In genomic region chr2:178716394-178716793, GRCh38 we compare ENCODE assay signal across 23 cellular contexts.
"Had no signal": no experiment of that assay in that cellular context is flagged by ENCODE, and none has a peak within 500 bp of the region (broad histone marks: within the 10 kb centered on the region; RNA-seq: fewer than 3 reads in every experiment).

No MANE protein-coding gene starts in this region.

- H3K4me1 Mint-ChIP-seq: endodermal cell, immature natural killer cell, mesothelial cell of epicardium, naive B cell had no signal

- H3K36me3 ChIP-seq: colonic mucosa, gastroesophageal sphincter had no signal

- H3K27me3 ChIP-seq: colonic mucosa, esophagus muscularis mucosa, foreskin keratinocyte, gastroesophageal sphincter, heart left ventricle, hepatocyte had no signal

- H3K27ac ChIP-seq: colonic mucosa, esophagus muscularis mucosa, foreskin keratinocyte, gastroesophageal sphincter, hepatocyte, lower lobe of right lung had no signal

- H3K27ac Mint-ChIP-seq: dendritic cell treated with granulocyte-macrophage colony-stimulating factor and Interleukin-4, amounts not matched to agents 40 ng/mL and 50 ng/mL, for 4 days; effector memory CD8-positive, alpha-beta T cell; endodermal cell; immature natural killer cell; mesothelial cell of epicardium; naive B cell had no signal

- H2AFZ ChIP-seq: hepatocyte had no signal

- H3K4me3 ChIP-seq: colonic mucosa, esophagus muscularis mucosa, gastroesophageal sphincter, heart left ventricle, hepatocyte, lower lobe of right lung, mucosa of descending colon had no signal

- H3K79me2 ChIP-seq: hepatocyte had no signal

- H3K4me1 ChIP-seq: colonic mucosa, esophagus muscularis mucosa, foreskin keratinocyte, gastroesophageal sphincter, lower lobe of right lung had no signal

- H3K9me3 ChIP-seq: colonic mucosa, heart left ventricle, lower lobe of right lung, mucosa of descending colon had no signal

- H3K4me2 ChIP-seq: hepatocyte had no signal

- H3K9me3 Mint-ChIP-seq: dendritic cell treated with granulocyte-macrophage colony-stimulating factor and Interleukin-4, amounts not matched to agents 40 ng/mL and 50 ng/mL, for 4 days; endodermal cell; immature natural killer cell; naive B cell had no signal

- DNase-seq: colonic mucosa; cortex of kidney; effector CD8-positive, alpha-beta T cell; effector memory CD8-positive, alpha-beta T cell; endodermal cell; foreskin keratinocyte; heart left ventricle; hypothalamus; immature natural killer cell; islet precursor cell; kidney; kidney glomerular epithelial cell; left ventricle myocardium superior; lower lobe of right lung; mesenchymal stem cell; mucosa of descending colon; naive B cell had no signal

- ATAC-seq: effector memory CD8-positive, alpha-beta T cell; foreskin keratinocyte; gastroesophageal sphincter; left lobe of liver; left ventricle myocardium superior; lower lobe of right lung; mucosa of descending colon had no signal

- H3K27me3 Mint-ChIP-seq: dendritic cell treated with granulocyte-macrophage colony-stimulating factor and Interleukin-4, amounts not matched to agents 40 ng/mL and 50 ng/mL, for 4 days; effector memory CD8-positive, alpha-beta T cell; naive B cell had no signal

- H3K4me3 Mint-ChIP-seq: dendritic cell treated with granulocyte-macrophage colony-stimulating factor and Interleukin-4, amounts not matched to agents 40 ng/mL and 50 ng/mL, for 4 days; effector memory CD8-positive, alpha-beta T cell; endodermal cell; immature natural killer cell; mesothelial cell of epicardium; naive B cell had no signal

- H3K36me3 Mint-ChIP-seq: mesothelial cell of epicardium had no signal
